Comparison of ENCODE assay signal across 11 cellular contexts in the genomic region with DNA sequence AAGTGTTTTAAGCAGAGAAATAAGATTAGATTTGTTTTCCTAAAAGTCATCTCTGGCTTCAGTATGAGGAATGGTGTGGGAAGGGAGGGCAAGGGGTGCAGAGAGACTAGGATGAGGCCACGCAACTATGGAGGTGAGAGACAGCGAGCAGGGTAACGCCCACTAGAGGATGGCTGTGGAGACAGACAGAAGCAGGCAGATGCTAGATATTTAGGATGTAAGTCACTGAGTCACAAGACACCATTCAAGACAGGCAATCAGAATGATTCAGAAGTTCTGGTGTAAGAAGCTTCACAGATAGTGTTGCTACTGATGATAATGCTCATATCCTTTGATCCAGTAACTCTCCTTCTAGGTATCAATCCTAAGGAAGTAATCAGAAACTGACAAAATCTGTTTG. TPM values are rescaled to one million over a fixed set of nuclear protein-coding genes. Genes with fewer than 3 reads are reported as not detected.
A peak's percentile ranks its signal among the peaks of the same experiment; 100 is the strongest.
DNase-seq lines count a peak whose midpoint lies in the region; FAIRE-seq and TF ChIP-seq lines count a peak whose summit lies in the region.
"Had no signal": no experiment of that assay in that cellular context is flagged by ENCODE, and none has a peak within 500 bp of the region (broad histone marks: within the 10 kb centered on the region; RNA-seq: fewer than 3 reads in every experiment).

No MANE protein-coding gene starts in this region.

- H3K27me3 ChIP-seq in astrocyte (ENCODE audit: insufficient read depth, low read length): no peaks in the 10 kb centered on the region
- no peaks in the 10 kb centered on the region for H3K27me3 ChIP-seq in mesenchymal stem cell (ENCODE audit: control insufficient read depth in 1 of 2, insufficient read depth in 1 of 2, low read length in 2 of 2)
- no peaks in the 10 kb centered on the region for H3K27me3 ChIP-seq in transverse colon

- H2BK120ac ChIP-seq in mesenchymal stem cell (ENCODE audit: low read depth, low read length): no peak overlapping the region

- H4K8ac ChIP-seq in mesenchymal stem cell (ENCODE audit: low read length): no peak overlapping the region

- TF ChIP-seq EP300 in transverse colon (IDR thresholded peaks at IDR 0.05; ENCODE audit: low read depth): no peak

- H3K9me3 Mint-ChIP-seq in HFFc6 (no peaks in the 10 kb centered on the region), astrocyte (ENCODE audit: unreplicated experiment) (no peaks in the 10 kb centered on the region), Calu3 (ENCODE audit: low read depth, unreplicated experiment) (no peaks in the 10 kb centered on the region)
- H3K9me3 Mint-ChIP-seq: activated naive CD4-positive, alpha-beta T cell treated with anti-CD3 and anti-CD28 coated beads, Interleukin-2, amount 50 U/mL, for 24 hours; nephron had no signal

- no peak overlapping the region for H3K4me2 ChIP-seq in astrocyte (ENCODE audit: low read length)
- H3K4me2 ChIP-seq in mesenchymal stem cell (ENCODE audit: low read length, poor library complexity, severe bottlenecking): no peak overlapping the region

- TF ChIP-seq CTCF in HFFc6 (IDR thresholded peaks at IDR 0.05) (peak; percentile 39; the same call in 1 of the 2 replicates), astrocyte (IDR thresholded peaks at IDR 0.05; ENCODE audit: insufficient read depth, low read depth, low read length) (no peak), Calu3 (IDR thresholded peaks at IDR 0.05; ENCODE audit: unreplicated experiment) (no peak), transverse colon (IDR thresholded peaks at IDR 0.05) (no peak)

- H3K79me2 ChIP-seq in astrocyte (ENCODE audit: insufficient read depth, low read length): no peaks in the 10 kb centered on the region

- no peak overlapping the region for H3K14ac ChIP-seq in mesenchymal stem cell (ENCODE audit: low read length in 2 of 2)

- no peak for FAIRE-seq in astrocyte (lab: Jason Lieb, UNC)

- in situ Hi-C loops in transverse colon (cut with MboI; ENCODE audit: low pct_ligation_motif_present in 1 of 4, low pct_unique_long_range_greater_than_20kb in 1 of 4, low sequenced_read_pairs in 3 of 4): no loop called here

- H2AK5ac ChIP-seq in mesenchymal stem cell (ENCODE audit: low read length, severe bottlenecking): no peak overlapping the region

- H4K20me1 ChIP-seq in astrocyte (ENCODE audit: insufficient read depth, low read length): no peaks in the 10 kb centered on the region

- no peak for TF ChIP-seq POLR2A in transverse colon (IDR thresholded peaks at IDR 0.05)

- H3K36me3 ChIP-seq in astrocyte (ENCODE audit: insufficient read depth, low read length): no peaks in the 10 kb centered on the region
- H3K36me3 ChIP-seq in mesenchymal stem cell (ENCODE audit: control insufficient read depth in 1 of 2, insufficient read depth in 2 of 2, low read depth in 1 of 2, low read length in 2 of 2): peaks cover 0 to 9% of the 10 kb centered on the region in 2 experiments
- no peaks in the 10 kb centered on the region for H3K36me3 ChIP-seq in transverse colon

- H2AFZ ChIP-seq in astrocyte (ENCODE audit: low read depth, low read length) (no peak overlapping the region), mesenchymal stem cell (ENCODE audit: low read depth, low read length) (no peak overlapping the region)

- H3K4me3 ChIP-seq in astrocyte (ENCODE audit: insufficient read depth, low read depth, low read length): no peak overlapping the region
- no peak overlapping the region for H3K4me3 ChIP-seq in mesenchymal stem cell (ENCODE audit: insufficient read depth in 1 of 2, low read depth in 1 of 2, low read length in 2 of 2)
- H3K4me3 ChIP-seq in transverse colon: no peak overlapping the region

- no peak overlapping the region for H3K18ac ChIP-seq in mesenchymal stem cell (ENCODE audit: low read depth in 1 of 2, low read length in 2 of 2)

- WGBS in mesenchymal stem cell: 100% methylated on average over 3 of the region's 3 CpGs
- WGBS in transverse colon (ENCODE audit: low coverage in 1 of 2), 2 donors: 84 to 90% methylated on average over 2 to 3 of the region's 3 CpGs

- peak; percentile 72 for DNase-seq in ELR (ENCODE audit: low read depth)
- peak; percentile 47 for DNase-seq in HFFc6
- DNase-seq in astrocyte (ENCODE audit: low read depth): peak; percentile 61
- DNase-seq in mesenchymal stem cell: peak; percentile 48
- DNase-seq in Calu3: no peak
- DNase-seq in activated T-cell treated with anti-CD3 and anti-CD28 coated beads for 4 hours: no peak
- no peak for DNase-seq in transverse colon
- DNase-seq in DMS 273 treated with DMSO at 0.1 percent for 48 hours (lab: John Stamatoyannopoulos, UW): no peak
- DNase-seq: NCI-H2029 had no signal

- H3K27ac Mint-ChIP-seq in HFFc6 (no peak overlapping the region), astrocyte (ENCODE audit: unreplicated experiment) (peak overlapping the region; percentile 16), Calu3 (ENCODE audit: unreplicated experiment) (no peak overlapping the region)
- H3K27ac Mint-ChIP-seq: activated naive CD4-positive, alpha-beta T cell treated with anti-CD3 and anti-CD28 coated beads, Interleukin-2, amount 50 U/mL, for 24 hours; nephron had no signal

- BruUV-seq in Calu3 (replicated peaks; lab: Mats Ljungman, UMichigan): no TSS peak

- no peaks in the 10 kb centered on the region for H3K9me3 ChIP-seq in astrocyte (ENCODE audit: insufficient read depth, low read depth, low read length)
- no peaks in the 10 kb centered on the region for H3K9me3 ChIP-seq in mesenchymal stem cell (ENCODE audit: control insufficient read depth, low read length)
- H3K9me3 ChIP-seq in transverse colon: no peaks in the 10 kb centered on the region

- H2BK5ac ChIP-seq in mesenchymal stem cell (ENCODE audit: low read depth, low read length, poor library complexity, severe bottlenecking): no peak overlapping the region

- no peak overlapping the region for H2BK15ac ChIP-seq in mesenchymal stem cell (ENCODE audit: low read depth, poor library complexity, severe bottlenecking)

- no peak overlapping the region for H3K9ac ChIP-seq in astrocyte (ENCODE audit: low read length)
- no peak overlapping the region for H3K9ac ChIP-seq in mesenchymal stem cell (ENCODE audit: low read length)

- H2BK12ac ChIP-seq in mesenchymal stem cell (ENCODE audit: low read length in 2 of 2): no peak overlapping the region

- H3K4me1 ChIP-seq in astrocyte (ENCODE audit: insufficient read depth, low read length) (no peaks in the 10 kb centered on the region), mesenchymal stem cell (ENCODE audit: control insufficient read depth, insufficient read depth, low read depth, low read length) (no peaks in the 10 kb centered on the region), transverse colon (no peaks in the 10 kb centered on the region)

- no peak overlapping the region for H3K27ac ChIP-seq in astrocyte (ENCODE audit: low read depth, low read length)
- H3K27ac ChIP-seq in mesenchymal stem cell (ENCODE audit: low read length, poor library complexity, severe bottlenecking): no peak overlapping the region
- no peak overlapping the region for H3K27ac ChIP-seq in transverse colon

- H3K27me3 Mint-ChIP-seq in HFFc6 (ENCODE audit: insufficient read depth) (0 out of 2 replicates have a peak, but pooled peaks cover 2% of the 10 kb centered on the region), astrocyte (ENCODE audit: low read depth, unreplicated experiment) (no peaks in the 10 kb centered on the region), Calu3 (ENCODE audit: unreplicated experiment) (no peaks in the 10 kb centered on the region)
- H3K27me3 Mint-ChIP-seq: activated naive CD4-positive, alpha-beta T cell treated with anti-CD3 and anti-CD28 coated beads, Interleukin-2, amount 50 U/mL, for 24 hours had no signal

- no peak overlapping the region for H4K91ac ChIP-seq in mesenchymal stem cell (ENCODE audit: low read length)

- H3K36me3 Mint-ChIP-seq in HFFc6 (ENCODE audit: low read depth): no peaks in the 10 kb centered on the region
- H3K36me3 Mint-ChIP-seq in astrocyte (ENCODE audit: low read depth, unreplicated experiment): peaks cover 3% of the 10 kb centered on the region
- no peaks in the 10 kb centered on the region for H3K36me3 Mint-ChIP-seq in Calu3 (ENCODE audit: insufficient read depth, unreplicated experiment)

- intact Hi-C loops in Calu3 (cut with micrococcal nuclease; ENCODE audit: unreplicated experiment) (no loop called here), transverse colon (cut with DNase I; ENCODE audit: low total_unique reads) (no loop called here)

- no peak overlapping the region for H3K4ac ChIP-seq in mesenchymal stem cell (ENCODE audit: low read depth in 1 of 2, low read length in 2 of 2)

- H3K4me1 Mint-ChIP-seq in HFFc6 (ENCODE audit: low read depth) (no peaks in the 10 kb centered on the region), astrocyte (ENCODE audit: low read depth, unreplicated experiment) (peaks cover 7% of the 10 kb centered on the region), Calu3 (ENCODE audit: low read depth, unreplicated experiment) (no peaks in the 10 kb centered on the region)
- H3K4me1 Mint-ChIP-seq: activated naive CD4-positive, alpha-beta T cell treated with anti-CD3 and anti-CD28 coated beads, Interleukin-2, amount 50 U/mL, for 24 hours had no signal

- no peaks in the 10 kb centered on the region for H3K79me1 ChIP-seq in mesenchymal stem cell (replicated peaks; ENCODE audit: low read length, poor library complexity, severe bottlenecking)

- CTCF ChIA-PET in Calu3 (lab: Charles Lee): no interaction called here

- H3K23ac ChIP-seq in mesenchymal stem cell (ENCODE audit: low read length in 2 of 2): no peak overlapping the region

- H3K4me3 Mint-ChIP-seq in HFFc6 (no peak overlapping the region), astrocyte (ENCODE audit: unreplicated experiment) (no peak overlapping the region), Calu3 (ENCODE audit: low read depth, unreplicated experiment) (no peak overlapping the region)
- H3K4me3 Mint-ChIP-seq: activated naive CD4-positive, alpha-beta T cell treated with anti-CD3 and anti-CD28 coated beads, Interleukin-2, amount 50 U/mL, for 24 hours; nephron had no signal

RNA-seq across cellular contexts. Expression of gene HSPBAP1, which starts 19.1 kb away (rescaled TPM):
- total RNA-seq in HFFc6 (2021; fragmentation: NEBNext Ultra II Directional; extraction: Animal tissue kit (Norgen Biotek cat#: 25700)): 1 to 10 TPM; 1.5 to 3.2 (median 2.6) TPM
- total RNA-seq in astrocyte: 4.1 and 4.3 TPM in 2 replicates
- polyA plus RNA-seq in mesenchymal stem cell (2013, experiment 1 of 2): 4.0 TPM
- polyA plus RNA-seq in mesenchymal stem cell (2013, experiment 2 of 2): 4.0 TPM
- total RNA-seq in Calu3 (2022): 8.1 and 8.9 TPM in 2 replicates
- total RNA-seq in transverse colon: 10 to 100 TPM in 2 of 4 donors, 1 to 10 TPM in 2; 1.2 to 22.8 (median 10.3) TPM

RNA-seq across cellular contexts. Expression of gene SLC49A4, which starts 20.3 kb away (rescaled TPM):
- total RNA-seq in HFFc6 (2021; fragmentation: NEBNext Ultra II Directional; extraction: Animal tissue kit (Norgen Biotek cat#: 25700)): 10 to 100 TPM; 10.2 to 10.8 (median 10.7) TPM
- total RNA-seq in astrocyte (18.0 and 18.4 TPM in 2 replicates), Calu3 (2022) (15.0 and 16.1 TPM in 2 replicates), transverse colon (10 to 100 TPM in 3 of 4 donors, 1 to 10 TPM in 1; 2.4 to 29.9 (median 20.1) TPM)
- polyA plus RNA-seq in mesenchymal stem cell (2013, experiment 1 of 2): 8.7 TPM
- polyA plus RNA-seq in mesenchymal stem cell (2013, experiment 2 of 2): 9.3 TPM

Comparison
In these comparisons a context has a peak if more than half of its experiments do, and no peak if none do; other contexts are left out.
1. DNase-seq: peak in ELR (single experiment), HFFc6 (single experiment), astrocyte (single experiment) and mesenchymal stem cell (single experiment); none in Calu3 (single experiment), activated T-cell treated with anti-CD3 and anti-CD28 coated beads for 4 hours (single experiment), transverse colon (single experiment) and DMS 273 treated with DMSO at 0.1 percent for 48 hours (single experiment).